ENCODE assay signal across 3 cellular contexts in genomic region chr7:33832326-33832725, GRCh38.
TF ChIP-seq lines count a peak whose summit lies in the region.

No MANE protein-coding gene starts in this region.

TF ChIP-seq in SK-N-SH treated with all-trans-retinoic acid at 6 μM for 48 hours, 23 proteins besides CTCF, POLR2A, EP300 and RAD21:
- TF ChIP-seq ZNF8 (CRISPR knock-in tag; IDR thresholded peaks at IDR 0.05) (no peak), ZFP3 (CRISPR knock-in tag; IDR thresholded peaks at IDR 0.05) (no peak), OSR1 (CRISPR knock-in tag; IDR thresholded peaks at IDR 0.05) (no peak), ZNF565 (CRISPR knock-in tag; conservative IDR thresholded peaks at IDR 0.05; ENCODE audit: low read depth) (no peak)
TF ChIP-seq in SK-N-SH treated with all-trans-retinoic acid at 6 μM for 48 hours: peak in this region for 0.

TF ChIP-seq in SK-N-SH, 30 proteins besides CTCF, POLR2A, EP300 and RAD21:
- TF ChIP-seq RFX5 (IDR thresholded peaks at IDR 0.05; ENCODE audit: low read length) (no peak), FOXM1 (IDR thresholded peaks at IDR 0.05; ENCODE audit: low read depth) (no peak), ELF1 (IDR thresholded peaks at IDR 0.05) (no peak), MEF2A (IDR thresholded peaks at IDR 0.05; ENCODE audit: borderline replicate concordance, low read depth) (no peak), CHD2 (IDR thresholded peaks at IDR 0.05; ENCODE audit: low read length, partially characterized antibody) (no peak), YY1 (IDR thresholded peaks at IDR 0.05; ENCODE audit: low read depth) (no peak), PBX3 (IDR thresholded peaks at IDR 0.05) (no peak), NFIC (IDR thresholded peaks at IDR 0.05; ENCODE audit: borderline replicate concordance) (no peak; the same call in 1 of the 2 replicates), NRF1 (IDR thresholded peaks at IDR 0.05; ENCODE audit: low read depth, low read length) (no peak), TAF1 (IDR thresholded peaks at IDR 0.05; ENCODE audit: borderline replicate concordance, low read depth, low read length) (no peak), SIN3A (IDR thresholded peaks at IDR 0.05; ENCODE audit: borderline replicate concordance, low read depth, low read length) (no peak)
- TF ChIP-seq, protein P1, sequence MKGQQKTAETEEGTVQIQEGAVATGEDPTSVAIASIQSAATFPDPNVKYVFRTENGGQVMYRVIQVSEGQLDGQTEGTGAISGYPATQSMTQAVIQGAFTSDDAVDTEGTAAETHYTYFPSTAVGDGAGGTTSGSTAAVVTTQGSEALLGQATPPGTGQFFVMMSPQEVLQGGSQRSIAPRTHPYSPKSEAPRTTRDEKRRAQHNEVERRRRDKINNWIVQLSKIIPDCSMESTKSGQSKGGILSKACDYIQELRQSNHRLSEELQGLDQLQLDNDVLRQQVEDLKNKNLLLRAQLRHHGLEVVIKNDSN (IDR thresholded peaks at IDR 0.05; ENCODE audit: borderline replicate concordance, low read depth), result no peak
- TF ChIP-seq, protein P2, sequence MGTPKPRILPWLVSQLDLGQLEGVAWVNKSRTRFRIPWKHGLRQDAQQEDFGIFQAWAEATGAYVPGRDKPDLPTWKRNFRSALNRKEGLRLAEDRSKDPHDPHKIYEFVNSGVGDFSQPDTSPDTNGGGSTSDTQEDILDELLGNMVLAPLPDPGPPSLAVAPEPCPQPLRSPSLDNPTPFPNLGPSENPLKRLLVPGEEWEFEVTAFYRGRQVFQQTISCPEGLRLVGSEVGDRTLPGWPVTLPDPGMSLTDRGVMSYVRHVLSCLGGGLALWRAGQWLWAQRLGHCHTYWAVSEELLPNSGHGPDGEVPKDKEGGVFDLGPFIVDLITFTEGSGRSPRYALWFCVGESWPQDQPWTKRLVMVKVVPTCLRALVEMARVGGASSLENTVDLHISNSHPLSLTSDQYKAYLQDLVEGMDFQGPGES (IDR thresholded peaks at IDR 0.05; ENCODE audit: low read depth, low read length), result no peak

TF ChIP-seq in GM23338, 12 proteins besides CTCF, POLR2A, EP300 and RAD21:
- TF ChIP-seq EZH2 (IDR thresholded peaks at IDR 0.05; ENCODE audit: low read depth, unreplicated experiment) (no peak), NANOG (IDR thresholded peaks at IDR 0.05; ENCODE audit: borderline replicate concordance) (no peak), JUNB (IDR thresholded peaks at IDR 0.05; ENCODE audit: unreplicated experiment) (no peak), REST (IDR thresholded peaks at IDR 0.05; ENCODE audit: unreplicated experiment) (no peak), STAT1 (IDR thresholded peaks at IDR 0.05; ENCODE audit: unreplicated experiment) (no peak)
